In the genomic region with DNA sequence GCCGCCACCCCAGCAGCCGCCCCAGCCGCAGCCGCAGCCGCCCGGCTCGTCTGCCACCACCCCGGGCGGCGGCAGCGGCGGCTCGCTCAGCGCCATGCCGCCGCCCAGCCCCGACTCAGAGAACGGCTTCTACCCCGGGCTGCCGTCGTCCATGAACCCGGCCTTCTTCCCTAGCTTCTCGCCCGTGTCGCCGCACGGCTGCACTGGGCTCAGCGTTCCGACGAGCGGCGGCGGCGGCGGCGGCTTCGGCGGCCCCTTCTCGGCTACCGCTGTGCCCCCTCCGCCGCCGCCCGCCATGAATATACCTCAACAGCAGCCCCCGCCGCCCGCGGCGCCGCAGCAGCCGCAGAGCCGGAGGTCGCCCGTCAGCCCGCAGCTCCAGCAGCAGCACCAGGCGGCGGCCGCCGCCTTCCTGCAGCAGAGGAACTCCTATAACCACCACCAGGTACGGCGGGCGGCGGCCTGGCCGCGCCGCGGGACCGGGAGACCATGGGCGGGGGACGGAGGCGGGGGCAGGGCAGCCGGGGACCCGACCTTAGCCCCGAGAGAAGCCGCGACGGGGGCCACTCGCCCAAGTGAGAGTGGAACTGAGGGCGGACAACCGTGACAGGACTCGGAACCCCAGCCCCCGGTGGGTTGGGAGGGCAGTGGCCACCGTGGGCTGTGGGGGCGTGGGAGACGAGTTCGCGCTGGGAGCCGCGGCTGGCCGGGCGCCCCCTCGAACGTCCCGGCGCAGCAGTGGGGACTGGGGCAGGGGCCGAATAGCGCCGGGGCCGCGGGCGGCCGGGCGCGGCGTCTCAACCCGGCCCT, we compare ENCODE assay signal across 1 cellular context.
TF ChIP-seq lines count a peak whose summit lies in the region.

No MANE protein-coding gene starts in this region.

TF ChIP-seq in A549, 52 proteins besides CTCF, POLR2A, EP300 and RAD21 (continued from another document):
- TF ChIP-seq, protein P1, sequence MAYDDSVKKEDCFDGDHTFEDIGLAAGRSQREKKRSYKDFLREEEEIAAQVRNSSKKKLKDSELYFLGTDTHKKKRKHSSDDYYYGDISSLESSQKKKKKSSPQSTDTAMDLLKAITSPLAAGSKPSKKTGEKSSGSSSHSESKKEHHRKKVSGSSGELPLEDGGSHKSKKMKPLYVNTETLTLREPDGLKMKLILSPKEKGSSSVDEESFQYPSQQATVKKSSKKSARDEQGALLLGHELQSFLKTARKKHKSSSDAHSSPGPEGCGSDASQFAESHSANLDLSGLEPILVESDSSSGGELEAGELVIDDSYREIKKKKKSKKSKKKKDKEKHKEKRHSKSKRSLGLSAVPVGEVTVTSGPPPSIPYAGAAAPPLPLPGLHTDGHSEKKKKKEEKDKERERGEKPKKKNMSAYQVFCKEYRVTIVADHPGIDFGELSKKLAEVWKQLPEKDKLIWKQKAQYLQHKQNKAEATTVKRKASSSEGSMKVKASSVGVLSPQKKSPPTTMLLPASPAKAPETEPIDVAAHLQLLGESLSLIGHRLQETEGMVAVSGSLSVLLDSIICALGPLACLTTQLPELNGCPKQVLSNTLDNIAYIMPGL (CRISPR knock-in tag; IDR thresholded peaks at IDR 0.05; ENCODE audit: borderline replicate concordance), result no peak
- no peak for TF ChIP-seq TFCP2L1 (CRISPR knock-in tag; IDR thresholded peaks at IDR 0.05)
- TF ChIP-seq, protein P2, sequence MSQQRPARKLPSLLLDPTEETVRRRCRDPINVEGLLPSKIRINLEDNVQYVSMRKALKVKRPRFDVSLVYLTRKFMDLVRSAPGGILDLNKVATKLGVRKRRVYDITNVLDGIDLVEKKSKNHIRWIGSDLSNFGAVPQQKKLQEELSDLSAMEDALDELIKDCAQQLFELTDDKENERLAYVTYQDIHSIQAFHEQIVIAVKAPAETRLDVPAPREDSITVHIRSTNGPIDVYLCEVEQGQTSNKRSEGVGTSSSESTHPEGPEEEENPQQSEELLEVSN (IDR thresholded peaks at IDR 0.05; ENCODE audit: borderline replicate concordance, low read depth), result no peak
- no peak for TF ChIP-seq KDM1A (IDR thresholded peaks at IDR 0.05; ENCODE audit: low read depth)
- TF ChIP-seq FOSL2 (IDR thresholded peaks at IDR 0.05), result no peak
- TF ChIP-seq FOSL2 (CRISPR knock-in tag; IDR thresholded peaks at IDR 0.05), result no peak
- no peak for TF ChIP-seq CBX2 (IDR thresholded peaks at IDR 0.05; ENCODE audit: borderline replicate concordance, low read depth)
- no peak for TF ChIP-seq HOXB13 (CRISPR knock-in tag; IDR thresholded peaks at IDR 0.05; ENCODE audit: low read depth)
- TF ChIP-seq PHF8 (IDR thresholded peaks at IDR 0.05; ENCODE audit: borderline replicate concordance, low read depth), result no peak
- no peak for TF ChIP-seq ZC3H11A (IDR thresholded peaks at IDR 0.05)
- TF ChIP-seq NR3C1 (IDR thresholded peaks at IDR 0.05), result no peak
- TF ChIP-seq TP53 (CRISPR knock-in tag; IDR thresholded peaks at IDR 0.05), result no peak
- TF ChIP-seq NFE2L2 (conservative IDR thresholded peaks at IDR 0.05; ENCODE audit: low read length), result no peak
- TF ChIP-seq FOXS1 (CRISPR knock-in tag; IDR thresholded peaks at IDR 0.05), result no peak
TF ChIP-seq in A549: peak in this region for 0.
